15 cellular contexts compared by ENCODE assay signal in the genomic region with DNA sequence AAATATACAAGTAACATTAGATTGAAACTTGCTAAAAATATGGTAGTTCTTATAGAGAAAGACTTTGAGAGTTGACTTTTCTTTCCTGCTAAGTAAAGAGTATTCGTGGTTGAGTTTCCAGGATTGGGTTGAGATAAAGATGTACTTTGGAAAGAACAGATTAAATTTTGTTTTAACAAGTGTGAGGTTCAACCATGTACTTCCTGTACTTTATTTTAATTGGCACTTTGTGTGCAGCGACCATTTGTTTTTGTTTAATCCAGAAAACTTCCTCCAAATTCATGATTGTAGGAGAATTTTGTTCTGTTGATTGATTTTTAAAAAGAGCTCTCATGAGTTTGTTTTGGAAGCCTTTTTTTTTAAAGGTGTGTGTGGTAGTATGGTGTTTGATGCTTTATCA.
"Had no signal": no experiment of that assay in that cellular context is flagged by ENCODE, and none has a peak within 500 bp of the region (broad histone marks: within the 10 kb centered on the region; RNA-seq: fewer than 3 reads in every experiment).

No MANE protein-coding gene starts in this region.

- DNase-seq: activated CD4-positive, alpha-beta T cell treated with anti-CD3 and anti-CD28 coated beads, Interleukin-2, amount 50 U/mL, for 1 hour; activated CD4-positive, CD25-positive, alpha-beta regulatory T cell; activated gamma-delta T cell; activated naive CD8-positive, alpha-beta T cell treated with anti-CD3 and anti-CD28 coated beads for 36 hours; activated T-cell treated with anti-CD3 and anti-CD28 coated beads, Interleukin-2, amount 50 U/mL, for 4 hours; colonic mucosa; effector CD8-positive, alpha-beta T cell; hypothalamus; left colon; mucosa of descending colon; occipital lobe; stimulated activated CD4-positive, alpha-beta T cell treated with anti-CD3 and anti-CD28 coated beads, Interleukin-4, amount 100 ng/mL, for 1 hour; stimulated activated CD8-positive, alpha-beta memory T cell treated with anti-CD3 and anti-CD28 coated beads, Interleukin-4, amount 100 ng/mL, for 48 hours; T-helper 17 cell; upper lobe of left lung had no signal

- ATAC-seq: activated T-cell treated with anti-CD3 and anti-CD28 coated beads, Interleukin-2, amount 50 U/mL, for 4 hours; left colon; mucosa of descending colon; T-helper 17 cell had no signal
